12 cellular contexts compared by ENCODE assay signal in genomic region chr20:23160536-23161243, GRCh38.
DNase-seq lines count a peak whose midpoint lies in the region; ATAC-seq and TF ChIP-seq lines count a peak whose summit lies in the region.
"Had no signal": no experiment of that assay in that cellular context is flagged by ENCODE, and none has a peak within 500 bp of the region (broad histone marks: within the 10 kb centered on the region; RNA-seq: fewer than 3 reads in every experiment).

No MANE protein-coding gene starts in this region.

- 68 to 76% (median 73%) methylated on average over 6 of the region's 6 CpGs for WGBS in heart left ventricle, 4 donors

- H3K4me3 ChIP-seq in heart left ventricle, result no peak overlapping the region
- no peak overlapping the region for H3K4me3 ChIP-seq in choroid plexus epithelial cell (ENCODE audit: low read depth, low read length)
- H3K4me3 ChIP-seq in vagina, result no peak overlapping the region

- H3K4me3 Mint-ChIP-seq in activated CD8-positive, alpha-beta T cell treated with anti-CD3 and anti-CD28 coated beads for 36 hours, result no peak overlapping the region
- H3K4me3 Mint-ChIP-seq: type B pancreatic cell had no signal

- no peaks in the 10 kb centered on the region for H3K36me3 Mint-ChIP-seq in activated CD8-positive, alpha-beta T cell treated with anti-CD3 and anti-CD28 coated beads for 36 hours (ENCODE audit: low read depth)
- H3K36me3 Mint-ChIP-seq: type B pancreatic cell had no signal

- CTCF ChIA-PET in activated CD8-positive, alpha-beta T cell treated with anti-CD3 and anti-CD28 coated beads for 36 hours (lab: Charles Lee), result no interaction called here

- H3K36me3 ChIP-seq in heart left ventricle (no peaks in the 10 kb centered on the region), vagina (no peaks in the 10 kb centered on the region)

- H3K27ac ChIP-seq in heart left ventricle (peak overlapping the region; percentile 51 to 87 (median 68)), vagina (peak overlapping the region; percentile 40)

- peaks cover 7% of the 10 kb centered on the region for H3K4me1 Mint-ChIP-seq in activated CD8-positive, alpha-beta T cell treated with anti-CD3 and anti-CD28 coated beads for 36 hours (ENCODE audit: low read depth)

- H3K27ac Mint-ChIP-seq in activated CD8-positive, alpha-beta T cell treated with anti-CD3 and anti-CD28 coated beads for 36 hours, result no peak overlapping the region
- H3K27ac Mint-ChIP-seq: type B pancreatic cell had no signal

- H3K27me3 ChIP-seq in heart left ventricle (no peaks in the 10 kb centered on the region), vagina (no peaks in the 10 kb centered on the region)

- peak in 1 of 4 donors; percentile 32 for ATAC-seq in heart left ventricle
- ATAC-seq in activated CD8-positive, alpha-beta T cell treated with anti-CD3 and anti-CD28 coated beads for 36 hours, result no peak
- no peak for ATAC-seq in HG02798 (IDR thresholded peaks at IDR 0.05; ENCODE audit: poor library complexity, unreplicated experiment)

- TF ChIP-seq POLR2A in heart left ventricle (IDR thresholded peaks at IDR 0.05), result no peak
- no peak for TF ChIP-seq POLR2A in vagina (IDR thresholded peaks at IDR 0.05)

- intact Hi-C loops in heart left ventricle (cut with DNase I), result no loop called here
- intact Hi-C loops in cardiac septum (cut with DNase I), result loop anchor here (5.0 kb wide), 1 partner anchor 43 kb away; no protein-coding TSS in a partner anchor
- intact Hi-C loops in vagina (cut with DNase I), result no loop called here
- intact Hi-C loops in activated CD8-positive, alpha-beta T cell treated with anti-CD3 and anti-CD28 coated beads for 36 hours (cut with micrococcal nuclease), result no loop called here

- no peaks in the 10 kb centered on the region for H3K9me3 Mint-ChIP-seq in activated CD8-positive, alpha-beta T cell treated with anti-CD3 and anti-CD28 coated beads for 36 hours
- H3K9me3 Mint-ChIP-seq: type B pancreatic cell had no signal

- DNase-seq in heart left ventricle (peak in 1 of 5 donors; percentile 71), cardiac septum (ENCODE audit: low spot score) (no peak), choroid plexus epithelial cell (ENCODE audit: low read depth) (peak; percentile 44), mesenteric fat pad (ENCODE audit: low spot score) (peak; percentile 53), vagina (ENCODE audit: extremely low spot score in 2 of 2) (peak; percentile 82 to 87), NCI-H1092 (lab: John Stamatoyannopoulos, UW) (no peak)
- DNase-seq in activated CD8-positive, alpha-beta T cell treated with anti-CD3 and anti-CD28 coated beads for 36 hours, result no peak
- DNase-seq: ACHN; activated CD4-positive, CD25-positive, alpha-beta regulatory T cell treated with anti-CD3 and anti-CD28 coated beads, Interleukin-2, amount 50 U/mL, for 72 hours; SIG-M5 had no signal

- POLR2A ChIA-PET in activated CD8-positive, alpha-beta T cell treated with anti-CD3 and anti-CD28 coated beads for 36 hours (lab: Charles Lee), result no interaction called here

- peaks cover 6 to 75% (median 54%) of the 10 kb centered on the region in 12 donors for H3K4me1 ChIP-seq in heart left ventricle
- peaks cover 59% of the 10 kb centered on the region for H3K4me1 ChIP-seq in vagina

- no peaks in the 10 kb centered on the region for H3K27me3 Mint-ChIP-seq in activated CD8-positive, alpha-beta T cell treated with anti-CD3 and anti-CD28 coated beads for 36 hours

- no peak for TF ChIP-seq CTCF in heart left ventricle (IDR thresholded peaks at IDR 0.05)
- no peak for TF ChIP-seq CTCF in choroid plexus epithelial cell (conservative IDR thresholded peaks at IDR 0.05; ENCODE audit: low read depth, low read length)
- TF ChIP-seq CTCF in vagina (IDR thresholded peaks at IDR 0.05), result no peak
- TF ChIP-seq CTCF in activated CD8-positive, alpha-beta T cell treated with anti-CD3 and anti-CD28 coated beads for 36 hours (IDR thresholded peaks at IDR 0.05), result no peak

- no peaks in the 10 kb centered on the region for H3K9me3 ChIP-seq in heart left ventricle
- H3K9me3 ChIP-seq in vagina, result no peaks in the 10 kb centered on the region

Comparison
In these comparisons a context has a peak if more than half of its experiments do, and no peak if none do; other contexts are left out.
1. DNase-seq: peak in choroid plexus epithelial cell (single experiment), mesenteric fat pad (single experiment) and vagina (2 of 2); none in cardiac septum (single experiment), activated CD8-positive, alpha-beta T cell treated with anti-CD3 and anti-CD28 coated beads for 36 hours (single experiment) and NCI-H1092 (single experiment).